10 cellular contexts compared by ENCODE assay signal in genomic region chr10:124975977-124976514, GRCh38. TPM values are rescaled to one million over a fixed set of nuclear protein-coding genes. Genes with fewer than 3 reads are reported as not detected.
DNase-seq lines count a peak whose midpoint lies in the region; ATAC-seq, FAIRE-seq and TF ChIP-seq lines count a peak whose summit lies in the region.
"Had no signal": no experiment of that assay in that cellular context is flagged by ENCODE, and none has a peak within 500 bp of the region (broad histone marks: within the 10 kb centered on the region; RNA-seq: fewer than 3 reads in every experiment).

No MANE protein-coding gene starts in this region.

- BruUV-seq in OCI-LY7 (replicated peaks; lab: Mats Ljungman, UMichigan): TSS peak; percentile 49

- H3K9me3 ChIP-seq in OCI-LY7 (ENCODE audit: low read length) (no peaks in the 10 kb centered on the region), mesenchymal stem cell (ENCODE audit: control insufficient read depth, low read length) (no peaks in the 10 kb centered on the region), spleen (no peaks in the 10 kb centered on the region)
- H3K9me3 ChIP-seq: suprapubic skin had no signal

- H3K23ac ChIP-seq in mesenchymal stem cell (ENCODE audit: low read length in 2 of 2): no peak overlapping the region

- ATAC-seq in GM21717 (IDR thresholded peaks at IDR 0.05; ENCODE audit: unreplicated experiment) (peak; percentile 59), HG03159 (IDR thresholded peaks at IDR 0.05; ENCODE audit: unreplicated experiment) (no peak)

- H3K18ac ChIP-seq in mesenchymal stem cell (ENCODE audit: low read depth in 1 of 2, low read length in 2 of 2): no peak overlapping the region

- H2BK5ac ChIP-seq in mesenchymal stem cell (ENCODE audit: low read depth, low read length, poor library complexity, severe bottlenecking): no peak overlapping the region

- no peak overlapping the region for H2AFZ ChIP-seq in OCI-LY7 (ENCODE audit: low read length)
- H2AFZ ChIP-seq in mesenchymal stem cell (ENCODE audit: low read depth, low read length): no peak overlapping the region

- H3K27ac ChIP-seq in OCI-LY7 (ENCODE audit: low read depth, low read length, poor library complexity, severe bottlenecking): no peak overlapping the region
- H3K27ac ChIP-seq in mesenchymal stem cell (ENCODE audit: low read length, poor library complexity, severe bottlenecking): peak overlapping the region; percentile 88
- no peak overlapping the region for H3K27ac ChIP-seq in RWPE1
- peak overlapping the region in 3 of 8 donors; percentile 36 to 52 (median 41) for H3K27ac ChIP-seq in spleen
- H3K27ac ChIP-seq: suprapubic skin had no signal

- H3K79me2 ChIP-seq in OCI-LY7 (ENCODE audit: insufficient read depth, low read depth, low read length): peaks cover 11% of the 10 kb centered on the region

- no peak overlapping the region for H2BK120ac ChIP-seq in mesenchymal stem cell (ENCODE audit: low read depth, low read length)

- peaks cover 44% of the 10 kb centered on the region for H3K36me3 ChIP-seq in OCI-LY7 (ENCODE audit: insufficient read depth, low read length)
- H3K36me3 ChIP-seq in mesenchymal stem cell (ENCODE audit: control insufficient read depth in 1 of 2, insufficient read depth in 2 of 2, low read depth in 1 of 2, low read length in 2 of 2): peaks cover 4 to 42% of the 10 kb centered on the region in 2 experiments
- peaks cover 0 to 87% (median 21%) of the 10 kb centered on the region in 6 donors for H3K36me3 ChIP-seq in spleen

- no peak overlapping the region for H3K4ac ChIP-seq in mesenchymal stem cell (ENCODE audit: low read depth in 1 of 2, low read length in 2 of 2)

- H3K9me2 ChIP-seq in OCI-LY7 (ENCODE audit: insufficient read depth, low read length): no peaks in the 10 kb centered on the region

- no peak overlapping the region for H4K91ac ChIP-seq in mesenchymal stem cell (ENCODE audit: low read length)

- FAIRE-seq in GM18507 (lab: Jason Lieb, UNC): peak; percentile 88

- no peak overlapping the region for H3K9ac ChIP-seq in mesenchymal stem cell (ENCODE audit: low read length)

- H4K20me1 ChIP-seq in OCI-LY7 (ENCODE audit: insufficient read depth, low read length): 0 out of 2 replicates have a peak, but pooled peaks cover 7% of the 10 kb centered on the region

- H3K4me1 ChIP-seq in OCI-LY7 (ENCODE audit: insufficient read depth, low read length, poor library complexity, severe bottlenecking) (peaks cover 3% of the 10 kb centered on the region), mesenchymal stem cell (ENCODE audit: control insufficient read depth, insufficient read depth, low read depth, low read length) (peaks cover 9% of the 10 kb centered on the region), spleen (peaks cover 1 to 43% (median 14%) of the 10 kb centered on the region in 6 donors)

- CTCF ChIA-PET in OCI-LY7 (lab: Charles Lee; ENCODE audit: unreplicated experiment): no interaction called here
- CTCF ChIA-PET in RWPE1 (lab: Yijun Ruan, JAX): interaction anchor here (0.5 to 0.8 kb wide), 3 partner anchors 377 to 554 kb away, joined by 3 read pairs; no protein-coding TSS in a partner anchor

- H2AK5ac ChIP-seq in mesenchymal stem cell (ENCODE audit: low read length, severe bottlenecking): peak overlapping the region; percentile 77

- DNase-seq in GM18507 (ENCODE audit: extremely low spot score, insufficient read length, low read depth): no peak
- no peak for DNase-seq in OCI-LY7 (ENCODE audit: low spot score)
- DNase-seq in mesenchymal stem cell: no peak
- no peak for DNase-seq in RWPE1 (ENCODE audit: low spot score)
- DNase-seq in iPS-NIHi11 (ENCODE audit: low spot score): no peak
- no peak for DNase-seq in spleen
- DNase-seq: NK-92 treated with Interleukin-12 subunit alpha and Interleukin-12 subunit beta, amount 100 ng/mL, for 24 hours had no signal

- H3K79me1 ChIP-seq in mesenchymal stem cell (replicated peaks; ENCODE audit: low read length, poor library complexity, severe bottlenecking): peaks cover 21% of the 10 kb centered on the region

- H2BK15ac ChIP-seq in mesenchymal stem cell (ENCODE audit: low read depth, poor library complexity, severe bottlenecking): no peak overlapping the region

- H3K14ac ChIP-seq in mesenchymal stem cell (ENCODE audit: low read length in 2 of 2): no peak overlapping the region

- H3K4me3 ChIP-seq in OCI-LY7 (ENCODE audit: low read depth, low read length, poor library complexity, severe bottlenecking) (no peak overlapping the region), mesenchymal stem cell (ENCODE audit: insufficient read depth in 1 of 2, low read depth in 1 of 2, low read length in 2 of 2) (no peak overlapping the region), spleen (no peak overlapping the region)
- H3K4me3 ChIP-seq: suprapubic skin had no signal

- intact Hi-C loops in OCI-LY7 (cut with micrococcal nuclease; ENCODE audit: unreplicated experiment): no loop called here
- intact Hi-C loops in spleen (cut with DNase I; ENCODE audit: low total_unique reads): no loop called here

- POLR2A ChIA-PET in OCI-LY7 (lab: Charles Lee): interaction anchor here (1.4 kb wide), 1 partner anchor 12 kb away, joined by 8 read pairs; no protein-coding TSS in a partner anchor
- POLR2A ChIA-PET in RWPE1 (lab: Yijun Ruan, JAX; ENCODE audit: low non-redundant PET): no interaction called here

- TF ChIP-seq CTCF in OCI-LY7 (conservative IDR thresholded peaks at IDR 0.05; ENCODE audit: low read length) (no peak), RWPE1 (conservative IDR thresholded peaks at IDR 0.05; ENCODE audit: low read depth) (no peak), spleen (IDR thresholded peaks at IDR 0.05 in 8 of 11, conservative IDR thresholded peaks at IDR 0.05 in 3 of 11) (no peak)

- 84% methylated on average over 5 of the region's 5 CpGs for WGBS in mesenchymal stem cell
- WGBS in spleen, 5 donors: 41 to 71% (median 60%) methylated on average over 5 of the region's 5 CpGs

- TF ChIP-seq POLR2A in spleen (IDR thresholded peaks at IDR 0.05): no peak

- H3K4me2 ChIP-seq in OCI-LY7 (ENCODE audit: low read length): no peak overlapping the region
- no peak overlapping the region for H3K4me2 ChIP-seq in mesenchymal stem cell (ENCODE audit: low read length, poor library complexity, severe bottlenecking)

- H3K27me3 ChIP-seq in mesenchymal stem cell (ENCODE audit: control insufficient read depth in 1 of 2, insufficient read depth in 1 of 2, low read length in 2 of 2) (no peaks in the 10 kb centered on the region), spleen (replicated peaks in 1 of 7) (no peaks in the 10 kb centered on the region)
- H3K27me3 ChIP-seq: suprapubic skin had no signal

- H4K8ac ChIP-seq in mesenchymal stem cell (ENCODE audit: low read length): no peak overlapping the region

- no peak overlapping the region for H2BK12ac ChIP-seq in mesenchymal stem cell (ENCODE audit: low read length in 2 of 2)

RNA-seq across cellular contexts. Expression of gene ZRANB1, which starts 34.1 kb away (rescaled TPM):
- total RNA-seq in OCI-LY7 (2014; rRNA removed; shearing (Covaris generic)): 14.5 and 16.7 TPM in 2 replicates
- total RNA-seq in OCI-LY7 (2022) (17.0 and 18.3 TPM in 2 replicates), spleen (10 to 100 TPM; 16.1 to 28.8 (median 20.3) TPM)
- polyA plus RNA-seq in mesenchymal stem cell (2013, experiment 1 of 2): 17.5 TPM
- polyA plus RNA-seq in mesenchymal stem cell (2013, experiment 2 of 2): 18.6 TPM
- polyA plus RNA-seq in spleen: 1 to 10 TPM; 5.0 to 8.0 (median 5.3) TPM
